Comparison of ENCODE assay signal across 7 cellular contexts in genomic region chrX:130081421-130082045, GRCh38. TPM values are rescaled to one million over a fixed set of nuclear protein-coding genes. Genes with fewer than 3 reads are reported as not detected.
A peak's percentile ranks its signal among the peaks of the same experiment; 100 is the strongest.
DNase-seq lines count a peak whose midpoint lies in the region; ATAC-seq and TF ChIP-seq lines count a peak whose summit lies in the region.

No MANE protein-coding gene starts in this region.

- peaks cover 14% of the 10 kb centered on the region for H3K79me2 ChIP-seq in DND-41 (ENCODE audit: insufficient read depth, low read length)

- DNase-seq in DND-41 (no peak), NCI-H82 (lab: John Stamatoyannopoulos, UW) (peak; percentile 85), sciatic nerve (ENCODE audit: low spot score) (no peak), erythroblast (lab: John Stamatoyannopoulos, UW) (no peak)

- H3K27me3 Mint-ChIP-seq in dendritic cell treated with granulocyte-macrophage colony-stimulating factor and Interleukin-4, amounts not matched to agents 40 ng/mL and 50 ng/mL, for 4 days, result no peaks in the 10 kb centered on the region

- peaks cover 40% of the 10 kb centered on the region for H3K4me1 ChIP-seq in DND-41 (ENCODE audit: insufficient read depth, low read length)

- H3K27me3 ChIP-seq in DND-41 (ENCODE audit: insufficient read depth, low read length, poor library complexity), result no peaks in the 10 kb centered on the region

- no peak for TF ChIP-seq CTCF in DND-41 (IDR thresholded peaks at IDR 0.05; ENCODE audit: borderline replicate concordance, extremely low read depth, low read length, poor library complexity, severe bottlenecking)

- peak overlapping the region; percentile 68; the same call in 1 of the 2 replicates for H2AFZ ChIP-seq in DND-41 (ENCODE audit: low read depth, low read length)

- peak overlapping the region in 1 of 2 experiments; percentile 54; a peak in 2 of 4 replicates for H3K4me3 ChIP-seq in DND-41 (ENCODE audit: low read depth in 1 of 2, low read length in 2 of 2)

- H3K27ac Mint-ChIP-seq in dendritic cell treated with granulocyte-macrophage colony-stimulating factor and Interleukin-4, amounts not matched to agents 40 ng/mL and 50 ng/mL, for 4 days, result peak overlapping the region; percentile 89

- H3K4me2 ChIP-seq in DND-41 (ENCODE audit: insufficient read depth, low read length), result peak overlapping the region; percentile 80

- no peaks in the 10 kb centered on the region for H3K9me3 ChIP-seq in DND-41 (ENCODE audit: insufficient read depth, low read length, severe bottlenecking)

- no peaks in the 10 kb centered on the region; the same call in 1 of the 2 replicates for H3K36me3 ChIP-seq in DND-41 (ENCODE audit: insufficient read depth, low read length)

- peak overlapping the region; percentile 52 for H3K4me3 Mint-ChIP-seq in dendritic cell treated with granulocyte-macrophage colony-stimulating factor and Interleukin-4, amounts not matched to agents 40 ng/mL and 50 ng/mL, for 4 days

- ATAC-seq in DND-41 (ENCODE audit: insufficient read depth, low read depth), result no peak
- peak; percentile 3 for ATAC-seq in sciatic nerve
- ATAC-seq in HG03439 (IDR thresholded peaks at IDR 0.05; ENCODE audit: unreplicated experiment), result no peak
- no peak for ATAC-seq in GM21515 (IDR thresholded peaks at IDR 0.05; ENCODE audit: unreplicated experiment)

- no peaks in the 10 kb centered on the region for H3K9me3 Mint-ChIP-seq in dendritic cell treated with granulocyte-macrophage colony-stimulating factor and Interleukin-4, amounts not matched to agents 40 ng/mL and 50 ng/mL, for 4 days

- peaks cover 65% of the 10 kb centered on the region for H3K4me1 Mint-ChIP-seq in dendritic cell treated with granulocyte-macrophage colony-stimulating factor and Interleukin-4, amounts not matched to agents 40 ng/mL and 50 ng/mL, for 4 days (ENCODE audit: low read depth)

- peaks cover 52% of the 10 kb centered on the region for H3K36me3 Mint-ChIP-seq in dendritic cell treated with granulocyte-macrophage colony-stimulating factor and Interleukin-4, amounts not matched to agents 40 ng/mL and 50 ng/mL, for 4 days (ENCODE audit: low read depth)

- no peak for TF ChIP-seq POLR2A in erythroblast (IDR thresholded peaks at IDR 0.05; ENCODE audit: low read length)

- H3K9ac ChIP-seq in DND-41 (ENCODE audit: low read depth, low read length), result peak overlapping the region; percentile 54

- H4K20me1 ChIP-seq in DND-41 (ENCODE audit: insufficient read depth, low read length), result peaks cover 5% of the 10 kb centered on the region; the same call in 1 of the 2 replicates

- intact Hi-C loops in dendritic cell treated with granulocyte-macrophage colony-stimulating factor and Interleukin-4, amounts not matched to agents 40 ng/mL and 50 ng/mL, for 4 days (cut with micrococcal nuclease), result loop anchor here (1.0 to 2.0 kb wide), 3 partner anchors 29 to 109 kb away; partner anchors contain the start of gene ELF4
- intact Hi-C loops in sciatic nerve (cut with DNase I), result no loop called here

- peak overlapping the region; percentile 90 for H3K27ac ChIP-seq in DND-41 (ENCODE audit: low read length)

RNA-seq across cellular contexts. Expression of gene ELF4, which starts 28.8 kb away (rescaled TPM):
- total RNA-seq in sciatic nerve, result 15.3 TPM
